Comparison of ENCODE assay signal across 13 cellular contexts in genomic region chr4:169795585-169795984, GRCh38. TPM values are rescaled to one million over a fixed set of nuclear protein-coding genes. Genes with fewer than 3 reads are reported as not detected.
DNase-seq lines count a peak whose midpoint lies in the region; ATAC-seq, FAIRE-seq and TF ChIP-seq lines count a peak whose summit lies in the region.
"Had no signal": no experiment of that assay in that cellular context is flagged by ENCODE, and none has a peak within 500 bp of the region (broad histone marks: within the 10 kb centered on the region; RNA-seq: fewer than 3 reads in every experiment).

No MANE protein-coding gene starts in this region.

- TF ChIP-seq EP300 in GM12878 (IDR thresholded peaks at IDR 0.05; ENCODE audit: borderline replicate concordance in 1 of 2, control insufficient read depth in 1 of 2, low read depth in 2 of 2, low read length in 2 of 2), result no peak

- TF ChIP-seq CTCF in GM12878 (IDR thresholded peaks at IDR 0.05 in 2 of 3, conservative IDR thresholded peaks at IDR 0.05 in 1 of 3; ENCODE audit: control insufficient read depth in 2 of 3, extremely low read depth in 1 of 3, insufficient read depth in 1 of 3, low read depth in 3 of 3, low read length in 3 of 3) (no peak), body of pancreas (IDR thresholded peaks at IDR 0.05) (no peak)

- H3K27ac ChIP-seq in GM12878 (ENCODE audit: control insufficient read depth, insufficient read depth) (no peak overlapping the region), body of pancreas (no peak overlapping the region)
- no peak overlapping the region for H3K27ac ChIP-seq in effector memory CD4-positive, alpha-beta T cell (ENCODE audit: insufficient read depth, low read length, poor library complexity, severe bottlenecking)
- H3K27ac ChIP-seq: suprapubic skin had no signal

- FAIRE-seq in GM12878 (lab: Jason Lieb, UNC), result no peak
- FAIRE-seq: colon had no signal

- POLR2A ChIA-PET in GM12878 (lab: Charles Lee), result no interaction called here

- SMC1A ChIA-PET in GM12878 (lab: Charles Lee; ENCODE audit: uncharacterized antibody, unreplicated experiment), result interaction anchor here (0.6 kb wide), 1 partner anchor 21 kb away, joined by 3 read pairs; no protein-coding TSS in a partner anchor

- TF ChIP-seq POLR2A in GM12878 (IDR thresholded peaks at IDR 0.05; ENCODE audit: low read depth, low read length) (no peak), body of pancreas (IDR thresholded peaks at IDR 0.05) (no peak)

- H3K9me3 ChIP-seq in GM12878 (replicated peaks; ENCODE audit: control insufficient read depth, insufficient read depth, low read length) (no peaks in the 10 kb centered on the region), body of pancreas (no peaks in the 10 kb centered on the region)
- H3K9me3 ChIP-seq in effector memory CD4-positive, alpha-beta T cell (ENCODE audit: control insufficient read depth, low read length), result no peaks in the 10 kb centered on the region
- H3K9me3 ChIP-seq: suprapubic skin had no signal

- no peak for TF ChIP-seq RAD21 in GM12878 (IDR thresholded peaks at IDR 0.05; ENCODE audit: insufficient read depth, low read depth, low read length)

- RAD21 ChIA-PET in GM12878 (lab: Charles Lee; ENCODE audit: unreplicated experiment), result no interaction called here

- peak; percentile 13 for DNase-seq in AG08395 (ENCODE audit: low spot score)
- peak; percentile 59 for DNase-seq in HT1080 (ENCODE audit: low read depth)
- DNase-seq in GM12878 (ENCODE audit: low read depth, low spot score), result no peak
- peak; percentile 34 for DNase-seq in kidney glomerular epithelial cell (lab: John Stamatoyannopoulos, UW)
- DNase-seq in GM19238 (ENCODE audit: insufficient read length, low spot score), result no peak
- DNase-seq in effector memory CD4-positive, alpha-beta T cell, result no peak
- DNase-seq in nucleus accumbens (lab: John Stamatoyannopoulos, UW), result no peak
- no peak for DNase-seq in body of pancreas
- DNase-seq: activated T-cell treated with anti-CD3 and anti-CD28 coated beads for 4 hours, NCI-H2227 treated with DMSO at 0.1 percent for 48 hours, posterior cingulate gyrus had no signal

- WGBS in GM12878 (ENCODE audit: insufficient coverage, insufficient replicate concordance, low lambda C conversion rate, missing lambda C conversion rate), result 31% methylated on average over 4 of the region's 4 CpGs
- WGBS in body of pancreas, 2 donors, result 42 to 48% methylated on average over 4 of the region's 4 CpGs

- in situ Hi-C loops in GM12878 (cut with MboI), result no loop called here

- H3K4me1 ChIP-seq in GM12878 (ENCODE audit: control insufficient read depth, insufficient read depth, low read length), result no peaks in the 10 kb centered on the region
- H3K4me1 ChIP-seq in effector memory CD4-positive, alpha-beta T cell (ENCODE audit: control insufficient read depth, insufficient read depth, low read length, poor library complexity, severe bottlenecking), result no peaks in the 10 kb centered on the region
- H3K4me1 ChIP-seq in body of pancreas, result peaks cover 8% of the 10 kb centered on the region

- no peaks in the 10 kb centered on the region for H4K20me1 ChIP-seq in GM12878 (ENCODE audit: control insufficient read depth, insufficient read depth)

- H3K27me3 ChIP-seq in GM12878 (replicated peaks in 1 of 2; ENCODE audit: control insufficient read depth in 2 of 2, insufficient read depth in 2 of 2, low read length in 1 of 2) (peaks cover 0 to 3% of the 10 kb centered on the region in 2 experiments; a peak in 2 of 4 replicates), body of pancreas (no peaks in the 10 kb centered on the region)
- H3K27me3 ChIP-seq in effector memory CD4-positive, alpha-beta T cell (replicated peaks; ENCODE audit: control insufficient read depth, insufficient read depth, low read length, poor library complexity, severe bottlenecking), result no peaks in the 10 kb centered on the region

- no peak overlapping the region for H2AFZ ChIP-seq in GM12878 (ENCODE audit: control insufficient read depth, low read depth, low read length)

- ATAC-seq in GM12878 (no peak), body of pancreas (no peak)

- H3K4me3 ChIP-seq in GM12878, result no peak overlapping the region
- H3K4me3 ChIP-seq in effector memory CD4-positive, alpha-beta T cell (ENCODE audit: insufficient read depth, low read depth, low read length, poor library complexity, severe bottlenecking), result no peak overlapping the region
- H3K4me3 ChIP-seq in body of pancreas, result no peak overlapping the region
- H3K4me3 ChIP-seq: suprapubic skin had no signal

- H3K36me3 ChIP-seq in GM12878 (ENCODE audit: control insufficient read depth in 2 of 2, insufficient read depth in 2 of 2, low read length in 1 of 2), result no peaks in the 10 kb centered on the region
- no peaks in the 10 kb centered on the region for H3K36me3 ChIP-seq in effector memory CD4-positive, alpha-beta T cell (ENCODE audit: control insufficient read depth, insufficient read depth, low read length)
- H3K36me3 ChIP-seq in body of pancreas (replicated peaks in 1 of 2; ENCODE audit: insufficient read depth in 1 of 2, low read depth in 2 of 2), result no peaks in the 10 kb centered on the region
- H3K36me3 ChIP-seq: suprapubic skin had no signal

- intact Hi-C loops in GM12878 (cut with micrococcal nuclease; ENCODE audit: unreplicated experiment), result no loop called here
- intact Hi-C loops in body of pancreas (cut with DNase I), result no loop called here

- no peaks in the 10 kb centered on the region for H3K79me2 ChIP-seq in GM12878 (ENCODE audit: control insufficient read depth, insufficient read depth, low read length)

- no peak overlapping the region for H3K9ac ChIP-seq in GM12878 (ENCODE audit: control insufficient read depth, insufficient read depth, low read length)

- H3K4me2 ChIP-seq in GM12878 (ENCODE audit: control insufficient read depth, insufficient read depth), result no peak overlapping the region

- CTCF ChIA-PET in GM12878 (lab: Yijun Ruan, JAX), result interaction anchor here (3.4 kb wide), 1 partner anchor 15 kb away, joined by 15 read pairs; no protein-coding TSS in a partner anchor

- no TSS peak for BruUV-seq in GM12878 (replicated peaks; lab: Mats Ljungman, UMichigan)

TF ChIP-seq in GM12878, 131 proteins besides CTCF, POLR2A, EP300 and RAD21:
- TF ChIP-seq TARDBP (IDR thresholded peaks at IDR 0.05; ENCODE audit: borderline replicate concordance), result no peak
- TF ChIP-seq ATF7 (IDR thresholded peaks at IDR 0.05; ENCODE audit: low read depth), result peak; percentile 78
- no peak for TF ChIP-seq TCF3 (IDR thresholded peaks at IDR 0.05; ENCODE audit: borderline replicate concordance, insufficient read depth, low read depth, low read length)
- TF ChIP-seq, protein P1, sequence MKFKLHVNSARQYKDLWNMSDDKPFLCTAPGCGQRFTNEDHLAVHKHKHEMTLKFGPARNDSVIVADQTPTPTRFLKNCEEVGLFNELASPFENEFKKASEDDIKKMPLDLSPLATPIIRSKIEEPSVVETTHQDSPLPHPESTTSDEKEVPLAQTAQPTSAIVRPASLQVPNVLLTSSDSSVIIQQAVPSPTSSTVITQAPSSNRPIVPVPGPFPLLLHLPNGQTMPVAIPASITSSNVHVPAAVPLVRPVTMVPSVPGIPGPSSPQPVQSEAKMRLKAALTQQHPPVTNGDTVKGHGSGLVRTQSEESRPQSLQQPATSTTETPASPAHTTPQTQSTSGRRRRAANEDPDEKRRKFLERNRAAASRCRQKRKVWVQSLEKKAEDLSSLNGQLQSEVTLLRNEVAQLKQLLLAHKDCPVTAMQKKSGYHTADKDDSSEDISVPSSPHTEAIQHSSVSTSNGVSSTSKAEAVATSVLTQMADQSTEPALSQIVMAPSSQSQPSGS (IDR thresholded peaks at IDR 0.05; ENCODE audit: low read length), result no peak
- no peak for TF ChIP-seq KLF5 (IDR thresholded peaks at IDR 0.05; ENCODE audit: partially characterized antibody)
- no peak for TF ChIP-seq MYC (IDR thresholded peaks at IDR 0.05; ENCODE audit: insufficient read depth, insufficient read length, insufficient replicate concordance, low read length, severe bottlenecking)
- TF ChIP-seq ZBED1 (IDR thresholded peaks at IDR 0.05; ENCODE audit: borderline replicate concordance), result no peak
- no peak for TF ChIP-seq RCOR1 (conservative IDR thresholded peaks at IDR 0.05; ENCODE audit: low read depth, low read length)
TF ChIP-seq in GM12878: peak in this region for 1.

RNA-seq across cellular contexts. Expression of gene HPF1, which starts 37.8 kb away (rescaled TPM):
- 30.9 and 31.7 TPM in 2 replicates for total RNA-seq in HT1080 (2014; rRNA removed; shearing (Covaris generic))
- polyA plus RNA-seq in HT1080 (2015; cell fraction: cytosol; rRNA removed), result 53.1 and 59.9 TPM in 2 replicates
- 50.8 and 53.2 TPM in 2 replicates for polyA plus RNA-seq in HT1080 (2015; cell fraction: nucleus; rRNA removed)
- 24.3 and 28.0 TPM in 2 replicates for total RNA-seq in GM12878 (2013; cell fraction: nucleolus; rRNA removed)
- total RNA-seq in GM12878 (2014; rRNA removed) (31.2 and 37.1 TPM in 2 replicates), GM12878 (2014; rRNA removed; fragmentation: Illumina TruSeq; extraction: Trizol) (49.6 and 53.9 TPM in 2 replicates), GM12878 (2021) (31.4 and 35.3 TPM in 2 replicates), body of pancreas (10 to 100 TPM in 1 of 2 donors, 1 to 10 TPM in 1; 8.6 to 10.9 TPM)
- 13.7 TPM for polyA plus RNA-seq in GM12878 (2011; ENCODE audit: low read depth)
- polyA plus RNA-seq in GM12878 (2011; rRNA removed) (47.7 and 78.2 TPM in 2 replicates), GM12878 (2014; fragmentation: Illumina TruSeq; extraction: Trizol) (93.5 and 109 TPM in 2 replicates), GM12878 (2014; fragmentation: Nextera tagmentation; extraction: Ambion mirVana) (10 to 100 TPM; 47.9 to 56.4 TPM), GM12878 (2014; rRNA removed) (28.2 and 32.6 TPM in 2 replicates), GM12878 (2016; fragmentation: Nextera tagmentation; extraction: Ambion mirVana) (10 to 100 TPM; 62.9 to 76.3 TPM)
- polyA plus RNA-seq in GM12878 (2011; cell fraction: cytosol; rRNA removed), result 14.4 and 34.8 TPM in 2 replicates
- polyA plus RNA-seq in GM12878 (2011; cell fraction: nucleus; rRNA removed), result 8.9 and 14.3 TPM in 2 replicates
- polyA plus RNA-seq in GM12878 (2012), result 21.3 and 23.3 TPM in 2 replicates
- 6.5 and 8.6 TPM in 2 replicates for polyA minus RNA-seq in GM12878 (2011; rRNA and poly(A)+ RNA removed)
- polyA minus RNA-seq in GM12878 (2011; cell fraction: cytosol; rRNA and poly(A)+ RNA removed), result 4.1 and 9.2 TPM in 2 replicates
- polyA minus RNA-seq in GM12878 (2011; cell fraction: nucleus; rRNA and poly(A)+ RNA removed), result 1.7 and 4.3 TPM in 2 replicates

Comparison
In these comparisons a context has a peak if more than half of its experiments do, and no peak if none do; other contexts are left out.
1. DNase-seq: peak in AG08395 (single experiment), HT1080 (single experiment) and kidney glomerular epithelial cell (single experiment); none in GM12878 (single experiment), GM19238 (single experiment), effector memory CD4-positive, alpha-beta T cell (0 of 3), nucleus accumbens (0 of 56) and body of pancreas (0 of 4).